In genomic region chr5:115758356-115758755, GRCh38 we compare ENCODE assay signal across 15 cellular contexts. TPM values are rescaled to one million over a fixed set of nuclear protein-coding genes. Genes with fewer than 3 reads are reported as not detected.
A peak's percentile ranks its signal among the peaks of the same experiment; 100 is the strongest.
DNase-seq lines count a peak whose midpoint lies in the region; ATAC-seq and TF ChIP-seq lines count a peak whose summit lies in the region.
"Had no signal": no experiment of that assay in that cellular context is flagged by ENCODE, and none has a peak within 500 bp of the region (broad histone marks: within the 10 kb centered on the region; RNA-seq: fewer than 3 reads in every experiment).

No MANE protein-coding gene starts in this region.

- no peak overlapping the region for H3K4me3 ChIP-seq in sigmoid colon
- H3K4me3 ChIP-seq: breast epithelium, MG63 had no signal

- no peak for TF ChIP-seq EP300 in sigmoid colon (IDR thresholded peaks at IDR 0.05)

- no peaks in the 10 kb centered on the region for H3K27me3 ChIP-seq in sigmoid colon
- H3K27me3 ChIP-seq: breast epithelium, MG63 had no signal

- H3K4me1 ChIP-seq in sigmoid colon = no peaks in the 10 kb centered on the region
- H3K4me1 ChIP-seq: breast epithelium had no signal

- H3K36me3 Mint-ChIP-seq in activated naive CD8-positive, alpha-beta T cell treated with anti-CD3 and anti-CD28 coated beads, Interleukin-2, amount 50 U/mL, for 24 hours (ENCODE audit: low read depth) = no peaks in the 10 kb centered on the region
- no peaks in the 10 kb centered on the region for H3K36me3 Mint-ChIP-seq in activated naive CD8-positive, alpha-beta T cell treated with anti-CD3 and anti-CD28 coated beads for 36 hours
- no peaks in the 10 kb centered on the region for H3K36me3 Mint-ChIP-seq in stimulated activated naive B cell treated with anti-CD40 and anti-IgM and Interleukin-4, amounts not matched to agents 10 μg/mL and 1 μg/mL and 100 μg/mL, for 72 hours

- intact Hi-C loops in sigmoid colon (cut with DNase I) = no loop called here

- H3K27ac Mint-ChIP-seq in activated naive CD8-positive, alpha-beta T cell treated with anti-CD3 and anti-CD28 coated beads, Interleukin-2, amount 50 U/mL, for 24 hours = no peak overlapping the region
- H3K27ac Mint-ChIP-seq in activated naive CD8-positive, alpha-beta T cell treated with anti-CD3 and anti-CD28 coated beads for 36 hours = no peak overlapping the region
- H3K27ac Mint-ChIP-seq in stimulated activated naive B cell treated with anti-CD40 and anti-IgM and Interleukin-4, amounts not matched to agents 10 μg/mL and 1 μg/mL and 100 μg/mL, for 72 hours = no peak overlapping the region

- no peak for DNase-seq in activated naive CD8-positive, alpha-beta T cell treated with anti-CD3 and anti-CD28 coated beads, Interleukin-2, amount 50 U/mL, for 24 hours
- DNase-seq in activated naive CD8-positive, alpha-beta T cell treated with anti-CD3 and anti-CD28 coated beads for 36 hours = no peak
- DNase-seq in RPMI7951 (ENCODE audit: low read depth) (peak; percentile 0), sigmoid colon (no peak), RWPE1 (ENCODE audit: low spot score) (no peak), KG1 (lab: John Stamatoyannopoulos, UW) (no peak)
- no peak for DNase-seq in stimulated activated naive B cell treated with anti-CD40 and anti-IgM and Interleukin-4, amounts not matched to agents 10 μg/mL and 1 μg/mL and 100 μg/mL, for 72 hours
- DNase-seq: activated CD8-positive, alpha-beta memory T cell treated with anti-CD3 and anti-CD28 coated beads for 24 hours; activated naive CD4-positive, alpha-beta T cell; mesenchymal stem cell; MG63; NCI-H2081; SHP77 treated with DMSO at 0.1 percent for 48 hours had no signal

- peaks cover 29% of the 10 kb centered on the region for H3K27me3 Mint-ChIP-seq in activated naive CD8-positive, alpha-beta T cell treated with anti-CD3 and anti-CD28 coated beads, Interleukin-2, amount 50 U/mL, for 24 hours
- peaks cover 48% of the 10 kb centered on the region for H3K27me3 Mint-ChIP-seq in activated naive CD8-positive, alpha-beta T cell treated with anti-CD3 and anti-CD28 coated beads for 36 hours
- peaks cover 25 to 27% of the 10 kb centered on the region in 2 donors for H3K27me3 Mint-ChIP-seq in stimulated activated naive B cell treated with anti-CD40 and anti-IgM and Interleukin-4, amounts not matched to agents 10 μg/mL and 1 μg/mL and 100 μg/mL, for 72 hours

- TF ChIP-seq POLR2A in sigmoid colon (IDR thresholded peaks at IDR 0.05) = no peak

- TF ChIP-seq CTCF in sigmoid colon (IDR thresholded peaks at IDR 0.05) (no peak), RWPE1 (conservative IDR thresholded peaks at IDR 0.05; ENCODE audit: low read depth) (no peak)

- CTCF ChIA-PET in RWPE1 (lab: Yijun Ruan, JAX) = interaction anchor here (0.6 kb wide), 1 partner anchor 17 kb away, joined by 3 read pairs; no protein-coding TSS in a partner anchor

- no peak overlapping the region for H3K27ac ChIP-seq in sigmoid colon
- H3K27ac ChIP-seq in RWPE1 = no peak overlapping the region
- H3K27ac ChIP-seq: breast epithelium had no signal

- H3K36me3 ChIP-seq in sigmoid colon = no peaks in the 10 kb centered on the region
- H3K36me3 ChIP-seq: breast epithelium, MG63 had no signal

- POLR2A ChIA-PET in RWPE1 (lab: Yijun Ruan, JAX; ENCODE audit: low non-redundant PET) = no interaction called here

- peak; percentile 78 for ATAC-seq in activated naive CD8-positive, alpha-beta T cell treated with anti-CD3 and anti-CD28 coated beads, Interleukin-2, amount 50 U/mL, for 24 hours
- peak; percentile 60 for ATAC-seq in HG02642 (IDR thresholded peaks at IDR 0.05; ENCODE audit: poor library complexity, unreplicated experiment)
- ATAC-seq in stimulated activated naive B cell treated with anti-CD40 and anti-IgM and Interleukin-4, amounts not matched to agents 10 μg/mL and 1 μg/mL and 100 μg/mL, for 72 hours (replicated peaks) = peak; percentile 71 to 99

- H3K4me1 Mint-ChIP-seq in activated naive CD8-positive, alpha-beta T cell treated with anti-CD3 and anti-CD28 coated beads, Interleukin-2, amount 50 U/mL, for 24 hours = no peaks in the 10 kb centered on the region
- H3K4me1 Mint-ChIP-seq in activated naive CD8-positive, alpha-beta T cell treated with anti-CD3 and anti-CD28 coated beads for 36 hours = no peaks in the 10 kb centered on the region
- H3K4me1 Mint-ChIP-seq in stimulated activated naive B cell treated with anti-CD40 and anti-IgM and Interleukin-4, amounts not matched to agents 10 μg/mL and 1 μg/mL and 100 μg/mL, for 72 hours = peaks cover 4% of the 10 kb centered on the region in 2 donors

- WGBS in sigmoid colon, 2 donors = 72 to 76% methylated on average over 5 of the region's 5 CpGs

- peaks cover 3% of the 10 kb centered on the region for H3K9me3 Mint-ChIP-seq in activated naive CD8-positive, alpha-beta T cell treated with anti-CD3 and anti-CD28 coated beads, Interleukin-2, amount 50 U/mL, for 24 hours
- H3K9me3 Mint-ChIP-seq in activated naive CD8-positive, alpha-beta T cell treated with anti-CD3 and anti-CD28 coated beads for 36 hours = peaks cover 2% of the 10 kb centered on the region
- H3K9me3 Mint-ChIP-seq in stimulated activated naive B cell treated with anti-CD40 and anti-IgM and Interleukin-4, amounts not matched to agents 10 μg/mL and 1 μg/mL and 100 μg/mL, for 72 hours = peaks cover 6 to 7% of the 10 kb centered on the region in 2 donors

- no peaks in the 10 kb centered on the region for H3K9me3 ChIP-seq in sigmoid colon
- H3K9me3 ChIP-seq: breast epithelium, MG63 had no signal

- H3K4me3 Mint-ChIP-seq in activated naive CD8-positive, alpha-beta T cell treated with anti-CD3 and anti-CD28 coated beads, Interleukin-2, amount 50 U/mL, for 24 hours = no peak overlapping the region
- no peak overlapping the region for H3K4me3 Mint-ChIP-seq in activated naive CD8-positive, alpha-beta T cell treated with anti-CD3 and anti-CD28 coated beads for 36 hours
- H3K4me3 Mint-ChIP-seq in stimulated activated naive B cell treated with anti-CD40 and anti-IgM and Interleukin-4, amounts not matched to agents 10 μg/mL and 1 μg/mL and 100 μg/mL, for 72 hours = no peak overlapping the region

RNA-seq across cellular contexts. Expression of gene CDO1, which starts 58.1 kb away (rescaled TPM):
- under 1 TPM; 0.37 to 0.56 TPM for total RNA-seq in activated naive CD8-positive, alpha-beta T cell treated with anti-CD3 and anti-CD28 coated beads for 36 hours
- 1.9 and 2.6 TPM in 2 replicates for total RNA-seq in RPMI7951 (2014; rRNA removed; shearing (Covaris generic))
- 10 to 100 TPM; 16.8 to 21.4 (median 20.0) TPM for total RNA-seq in sigmoid colon
- polyA plus RNA-seq in sigmoid colon = 1 to 10 TPM in 2 of 3 donors, not detected in 1; 5.4 to 6.3 TPM
